9 cellular contexts compared by ENCODE assay signal in the genomic region with DNA sequence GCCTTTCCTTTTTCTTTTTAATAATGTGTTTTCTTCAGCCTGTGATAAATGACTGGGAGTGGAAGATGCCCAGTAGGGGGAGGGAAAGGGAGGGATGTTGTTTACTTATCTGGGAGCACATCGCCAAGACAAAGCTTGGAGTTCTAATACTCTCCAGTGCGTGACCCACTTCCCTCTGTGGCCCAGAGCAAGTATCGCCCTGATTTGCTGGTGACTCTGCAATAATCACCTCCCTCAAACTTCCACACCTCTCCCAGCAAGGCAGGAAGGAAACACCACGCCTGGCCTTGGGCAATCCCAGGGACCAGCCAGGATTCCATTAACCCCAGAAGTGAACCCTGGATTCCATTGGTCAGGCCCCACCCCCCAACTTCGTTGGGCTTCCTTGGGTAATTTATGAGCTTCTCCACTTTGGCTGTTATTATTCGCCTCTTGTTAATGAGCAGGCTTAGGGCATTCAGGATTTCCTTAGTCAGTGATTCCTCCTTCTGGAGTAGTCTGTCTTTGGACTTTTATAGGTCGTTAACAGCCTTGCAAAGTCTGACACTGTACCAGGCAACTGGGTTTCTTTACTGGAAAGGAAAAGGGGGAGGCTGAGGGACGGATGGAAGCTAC. TPM values are rescaled to one million over a fixed set of nuclear protein-coding genes. Genes with fewer than 3 reads are reported as not detected.
DNase-seq lines count a peak whose midpoint lies in the region; ATAC-seq and TF ChIP-seq lines count a peak whose summit lies in the region.
"Had no signal": no experiment of that assay in that cellular context is flagged by ENCODE, and none has a peak within 500 bp of the region (broad histone marks: within the 10 kb centered on the region; RNA-seq: fewer than 3 reads in every experiment).

No MANE protein-coding gene starts in this region.

- H3K36me3 Mint-ChIP-seq in endodermal cell (ENCODE audit: low read depth) (no peaks in the 10 kb centered on the region), endothelial cell (ENCODE audit: low read depth, unreplicated experiment) (no peaks in the 10 kb centered on the region)

- H3K9ac ChIP-seq in endodermal cell (ENCODE audit: extremely low read depth, low read length, poor library complexity, severe bottlenecking) (no peak overlapping the region), muscle layer of colon (ENCODE audit: low read length) (no peak overlapping the region)

- no peak for ATAC-seq in HG03571 (IDR thresholded peaks at IDR 0.05; ENCODE audit: unreplicated experiment)

- H3K27me3 ChIP-seq in endodermal cell (ENCODE audit: control insufficient read depth, insufficient read depth, low read length, poor library complexity, severe bottlenecking), result no peaks in the 10 kb centered on the region
- no peaks in the 10 kb centered on the region for H3K27me3 ChIP-seq in muscle layer of colon (ENCODE audit: control insufficient read depth in 1 of 2, insufficient read depth in 2 of 2, low read length in 2 of 2)

- no peak overlapping the region for H3K27ac ChIP-seq in endodermal cell (ENCODE audit: low read depth, low read length)
- H3K27ac ChIP-seq in muscle layer of colon (ENCODE audit: low read depth, low read length), result peak overlapping the region; percentile 79
- H3K27ac ChIP-seq: WERI-Rb-1 had no signal

- 72 to 76% methylated on average over 4 to 8 of the region's 8 CpGs for WGBS in endodermal cell (ENCODE audit: insufficient coverage in 1 of 2, insufficient read length in 1 of 2), 2 experiments

- H3K27ac Mint-ChIP-seq in endodermal cell, result peak overlapping the region; percentile 66
- H3K27ac Mint-ChIP-seq in endothelial cell (ENCODE audit: unreplicated experiment), result no peak overlapping the region

- H3K4me3 ChIP-seq in endodermal cell (ENCODE audit: low read length), result no peak overlapping the region
- peak overlapping the region in 1 of 2 donors; percentile 1 for H3K4me3 ChIP-seq in muscle layer of colon (ENCODE audit: low read depth in 1 of 2, low read length in 2 of 2)

- H3K9me3 ChIP-seq in endodermal cell (ENCODE audit: control insufficient read depth, low read length) (no peaks in the 10 kb centered on the region), muscle layer of colon (ENCODE audit: low read length) (no peaks in the 10 kb centered on the region)

- H3K4me1 ChIP-seq in endodermal cell (ENCODE audit: control insufficient read depth, insufficient read depth, low read length) (peaks cover 5% of the 10 kb centered on the region), muscle layer of colon (ENCODE audit: insufficient read depth, low read length) (peaks cover 31% of the 10 kb centered on the region)

- no peaks in the 10 kb centered on the region for H3K27me3 Mint-ChIP-seq in endodermal cell (ENCODE audit: insufficient read depth)
- H3K27me3 Mint-ChIP-seq in endothelial cell (ENCODE audit: unreplicated experiment), result no peaks in the 10 kb centered on the region

- H3K9me3 Mint-ChIP-seq in endodermal cell (no peaks in the 10 kb centered on the region), endothelial cell (ENCODE audit: unreplicated experiment) (no peaks in the 10 kb centered on the region)

- TF ChIP-seq CTCF in endodermal cell (conservative IDR thresholded peaks at IDR 0.05) (peak; percentile 39), endothelial cell (IDR thresholded peaks at IDR 0.05; ENCODE audit: unreplicated experiment) (no peak)

- no peak overlapping the region for H3K4me3 Mint-ChIP-seq in endodermal cell
- H3K4me3 Mint-ChIP-seq in endothelial cell (ENCODE audit: unreplicated experiment), result no peak overlapping the region

- H3K36me3 ChIP-seq in endodermal cell (ENCODE audit: control insufficient read depth, insufficient read depth, low read length) (no peaks in the 10 kb centered on the region), muscle layer of colon (ENCODE audit: insufficient read depth, low read length) (no peaks in the 10 kb centered on the region)
- H3K36me3 ChIP-seq: WERI-Rb-1 had no signal

- peaks cover 23% of the 10 kb centered on the region for H3K4me1 Mint-ChIP-seq in endodermal cell
- H3K4me1 Mint-ChIP-seq in endothelial cell (ENCODE audit: unreplicated experiment), result peaks cover 21% of the 10 kb centered on the region

- DNase-seq in A172 (ENCODE audit: low spot score), result peak; percentile 64
- peak; percentile 53 for DNase-seq in HS-5 (ENCODE audit: low read depth)
- DNase-seq in endodermal cell, result peak; percentile 64
- DNase-seq in NCI-H1694 treated with DMSO at 0.1 percent for 48 hours (lab: John Stamatoyannopoulos, UW), result no peak
- DNase-seq in NCI-H146 treated with DMSO at 0.1 percent for 48 hours (lab: John Stamatoyannopoulos, UW; ENCODE audit: unreplicated experiment), result no peak
- DNase-seq in endothelial cell (ENCODE audit: low spot score), result no peak
- DNase-seq: WERI-Rb-1 had no signal

RNA-seq across cellular contexts. Expression of a gene that starts 24.3 kb away (rescaled TPM):
- total RNA-seq in A172 (2014; rRNA removed; shearing (Covaris generic)), result 0.10 TPM in 1 of 2 replicates, not detected in the other
- total RNA-seq in endodermal cell (1 to 10 TPM; 1.8 to 2.5 TPM), endothelial cell (ENCODE audit: unreplicated experiment) (2.1 TPM)
- 2.6 TPM for polyA plus RNA-seq in endodermal cell (2013, experiment 1 of 2)
- polyA plus RNA-seq in endodermal cell (2013, experiment 2 of 2), result 2.6 TPM

Comparison
In these comparisons a context has a peak if more than half of its experiments do, and no peak if none do; other contexts are left out.
1. DNase-seq: peak in A172 (single experiment), HS-5 (single experiment) and endodermal cell (single experiment); none in NCI-H1694 treated with DMSO at 0.1 percent for 48 hours (single experiment), NCI-H146 treated with DMSO at 0.1 percent for 48 hours (single experiment) and endothelial cell (single experiment).